1 cellular context compared by ENCODE assay signal in genomic region chr6:2971420-2972218, GRCh38.
A peak's percentile ranks its signal among the peaks of the same experiment; 100 is the strongest.
TF ChIP-seq lines count a peak whose summit lies in the region.

Gene SERPINB6, minus strand, starts transcription at chr6:2971567. Its CDS starts 12,235 bp downstream, at chr6:2959332.

TF ChIP-seq in HEK293, 187 proteins besides CTCF, POLR2A, EP300 and RAD21 (continued from another document and continues in another):
- TF ChIP-seq, protein P1, sequence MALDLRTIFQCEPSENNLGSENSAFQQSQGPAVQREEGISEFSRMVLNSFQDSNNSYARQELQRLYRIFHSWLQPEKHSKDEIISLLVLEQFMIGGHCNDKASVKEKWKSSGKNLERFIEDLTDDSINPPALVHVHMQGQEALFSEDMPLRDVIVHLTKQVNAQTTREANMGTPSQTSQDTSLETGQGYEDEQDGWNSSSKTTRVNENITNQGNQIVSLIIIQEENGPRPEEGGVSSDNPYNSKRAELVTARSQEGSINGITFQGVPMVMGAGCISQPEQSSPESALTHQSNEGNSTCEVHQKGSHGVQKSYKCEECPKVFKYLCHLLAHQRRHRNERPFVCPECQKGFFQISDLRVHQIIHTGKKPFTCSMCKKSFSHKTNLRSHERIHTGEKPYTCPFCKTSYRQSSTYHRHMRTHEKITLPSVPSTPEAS (tag by site-specific recombination; IDR thresholded peaks at IDR 0.05), result no peak
- no peak for TF ChIP-seq ZNF792 (tag by site-specific recombination; IDR thresholded peaks at IDR 0.05)
- TF ChIP-seq ZFP41 (tag by site-specific recombination; IDR thresholded peaks at IDR 0.05; ENCODE audit: borderline replicate concordance), result no peak
- TF ChIP-seq ZNF169 (tag by site-specific recombination; IDR thresholded peaks at IDR 0.05), result no peak
- TF ChIP-seq ZNF214 (tag by site-specific recombination; IDR thresholded peaks at IDR 0.05; ENCODE audit: borderline replicate concordance), result no peak
- peak; percentile 98 for TF ChIP-seq ZNF692 (tag by site-specific recombination; IDR thresholded peaks at IDR 0.05)
- TF ChIP-seq ZNF2 (tag by site-specific recombination; IDR thresholded peaks at IDR 0.05), result peak; percentile 38; the same call in 1 of the 2 replicates
- TF ChIP-seq ZBTB8A (tag by site-specific recombination; IDR thresholded peaks at IDR 0.05), result 0 out of 2 replicates have a peak, but pooled peaks have one; percentile 27
- peak; percentile 41; the same call in 1 of the 2 replicates for TF ChIP-seq YY1 (tag by site-specific recombination; IDR thresholded peaks at IDR 0.05)
- peak; percentile 67 for TF ChIP-seq SP3 (tag by site-specific recombination; IDR thresholded peaks at IDR 0.05)
- TF ChIP-seq, protein P2, sequence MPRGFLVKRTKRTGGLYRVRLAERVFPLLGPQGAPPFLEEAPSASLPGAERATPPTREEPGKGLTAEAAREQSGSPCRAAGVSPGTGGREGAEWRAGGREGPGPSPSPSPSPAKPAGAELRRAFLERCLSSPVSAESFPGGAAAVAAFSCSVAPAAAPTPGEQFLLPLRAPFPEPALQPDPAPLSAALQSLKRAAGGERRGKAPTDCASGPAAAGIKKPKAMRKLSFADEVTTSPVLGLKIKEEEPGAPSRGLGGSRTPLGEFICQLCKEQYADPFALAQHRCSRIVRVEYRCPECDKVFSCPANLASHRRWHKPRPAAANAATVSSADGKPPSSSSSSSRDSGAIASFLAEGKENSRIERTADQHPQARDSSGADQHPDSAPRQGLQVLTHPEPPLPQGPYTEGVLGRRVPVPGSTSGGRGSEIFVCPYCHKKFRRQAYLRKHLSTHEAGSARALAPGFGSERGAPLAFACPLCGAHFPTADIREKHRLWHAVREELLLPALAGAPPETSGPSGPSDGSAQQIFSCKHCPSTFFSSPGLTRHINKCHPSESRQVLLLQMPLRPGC (tag by site-specific recombination; IDR thresholded peaks at IDR 0.05), result no peak
- peak; percentile 64; the same call in 1 of the 2 replicates for TF ChIP-seq KLF8 (tag by site-specific recombination; IDR thresholded peaks at IDR 0.05)
- no peak for TF ChIP-seq ZNF785 (tag by site-specific recombination; IDR thresholded peaks at IDR 0.05)
- TF ChIP-seq ZNF596 (tag by site-specific recombination; IDR thresholded peaks at IDR 0.05), result 0 out of 2 replicates have a peak, but pooled peaks have one; percentile 11
- no peak for TF ChIP-seq ZNF24 (tag by site-specific recombination; IDR thresholded peaks at IDR 0.05)
- no peak for TF ChIP-seq KLF7 (tag by site-specific recombination; IDR thresholded peaks at IDR 0.05; ENCODE audit: borderline replicate concordance)
- TF ChIP-seq ZNF776 (tag by site-specific recombination; IDR thresholded peaks at IDR 0.05; ENCODE audit: borderline replicate concordance), result no peak
- TF ChIP-seq ZBTB49 (tag by site-specific recombination; IDR thresholded peaks at IDR 0.05; ENCODE audit: low read depth), result no peak
- no peak for TF ChIP-seq ZNF302 (tag by site-specific recombination; IDR thresholded peaks at IDR 0.05; ENCODE audit: low read depth)
- TF ChIP-seq ZNF202 (tag by site-specific recombination; IDR thresholded peaks at IDR 0.05; ENCODE audit: borderline replicate concordance), result no peak
- 0 out of 2 replicates have a peak, but pooled peaks have one; percentile 40 for TF ChIP-seq ZNF10 (tag by site-specific recombination; IDR thresholded peaks at IDR 0.05)
- TF ChIP-seq ZBTB6 (tag by site-specific recombination; IDR thresholded peaks at IDR 0.05), result peak; percentile 91
- peak; percentile 92 for TF ChIP-seq ZNF600 (tag by site-specific recombination; IDR thresholded peaks at IDR 0.05)
- no peak for TF ChIP-seq ZNF140 (tag by site-specific recombination; IDR thresholded peaks at IDR 0.05)
- TF ChIP-seq ZNF654 (tag by site-specific recombination; IDR thresholded peaks at IDR 0.05; ENCODE audit: low read depth), result no peak
- no peak for TF ChIP-seq ZBTB21 (tag by site-specific recombination; IDR thresholded peaks at IDR 0.05)
- peak; percentile 31; the same call in 1 of the 2 replicates for TF ChIP-seq ZIC2 (tag by site-specific recombination; IDR thresholded peaks at IDR 0.05)
- TF ChIP-seq ZNF664 (tag by site-specific recombination; IDR thresholded peaks at IDR 0.05), result no peak
- TF ChIP-seq ZNF521 (tag by site-specific recombination; IDR thresholded peaks at IDR 0.05), result no peak
- no peak for TF ChIP-seq ZNF530 (tag by site-specific recombination; IDR thresholded peaks at IDR 0.05; ENCODE audit: low read depth)
- peak; percentile 78 for TF ChIP-seq ZXDB (tag by site-specific recombination; IDR thresholded peaks at IDR 0.05)
- TF ChIP-seq, protein P3, sequence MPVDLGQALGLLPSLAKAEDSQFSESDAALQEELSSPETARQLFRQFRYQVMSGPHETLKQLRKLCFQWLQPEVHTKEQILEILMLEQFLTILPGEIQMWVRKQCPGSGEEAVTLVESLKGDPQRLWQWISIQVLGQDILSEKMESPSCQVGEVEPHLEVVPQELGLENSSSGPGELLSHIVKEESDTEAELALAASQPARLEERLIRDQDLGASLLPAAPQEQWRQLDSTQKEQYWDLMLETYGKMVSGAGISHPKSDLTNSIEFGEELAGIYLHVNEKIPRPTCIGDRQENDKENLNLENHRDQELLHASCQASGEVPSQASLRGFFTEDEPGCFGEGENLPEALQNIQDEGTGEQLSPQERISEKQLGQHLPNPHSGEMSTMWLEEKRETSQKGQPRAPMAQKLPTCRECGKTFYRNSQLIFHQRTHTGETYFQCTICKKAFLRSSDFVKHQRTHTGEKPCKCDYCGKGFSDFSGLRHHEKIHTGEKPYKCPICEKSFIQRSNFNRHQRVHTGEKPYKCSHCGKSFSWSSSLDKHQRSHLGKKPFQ (tag by site-specific recombination; IDR thresholded peaks at IDR 0.05), result 0 out of 2 replicates have a peak, but pooled peaks have one; percentile 10
- no peak for TF ChIP-seq SALL2 (tag by site-specific recombination; IDR thresholded peaks at IDR 0.05; ENCODE audit: borderline replicate concordance)
- TF ChIP-seq ZNF155 (tag by site-specific recombination; IDR thresholded peaks at IDR 0.05), result no peak
- no peak for TF ChIP-seq ZNF76 (tag by site-specific recombination; IDR thresholded peaks at IDR 0.05; ENCODE audit: borderline replicate concordance, low read depth)
- 0 out of 2 replicates have a peak, but pooled peaks have one; percentile 35 for TF ChIP-seq SP7 (tag by site-specific recombination; IDR thresholded peaks at IDR 0.05)
- no peak for TF ChIP-seq ZNF23 (tag by site-specific recombination; IDR thresholded peaks at IDR 0.05; ENCODE audit: borderline replicate concordance)
- TF ChIP-seq OVOL3 (tag by site-specific recombination; IDR thresholded peaks at IDR 0.05), result no peak
- no peak for TF ChIP-seq BCL6B (tag by site-specific recombination; IDR thresholded peaks at IDR 0.05)
- TF ChIP-seq ZNF311 (tag by site-specific recombination; IDR thresholded peaks at IDR 0.05; ENCODE audit: borderline replicate concordance), result no peak
- TF ChIP-seq, protein P4, sequence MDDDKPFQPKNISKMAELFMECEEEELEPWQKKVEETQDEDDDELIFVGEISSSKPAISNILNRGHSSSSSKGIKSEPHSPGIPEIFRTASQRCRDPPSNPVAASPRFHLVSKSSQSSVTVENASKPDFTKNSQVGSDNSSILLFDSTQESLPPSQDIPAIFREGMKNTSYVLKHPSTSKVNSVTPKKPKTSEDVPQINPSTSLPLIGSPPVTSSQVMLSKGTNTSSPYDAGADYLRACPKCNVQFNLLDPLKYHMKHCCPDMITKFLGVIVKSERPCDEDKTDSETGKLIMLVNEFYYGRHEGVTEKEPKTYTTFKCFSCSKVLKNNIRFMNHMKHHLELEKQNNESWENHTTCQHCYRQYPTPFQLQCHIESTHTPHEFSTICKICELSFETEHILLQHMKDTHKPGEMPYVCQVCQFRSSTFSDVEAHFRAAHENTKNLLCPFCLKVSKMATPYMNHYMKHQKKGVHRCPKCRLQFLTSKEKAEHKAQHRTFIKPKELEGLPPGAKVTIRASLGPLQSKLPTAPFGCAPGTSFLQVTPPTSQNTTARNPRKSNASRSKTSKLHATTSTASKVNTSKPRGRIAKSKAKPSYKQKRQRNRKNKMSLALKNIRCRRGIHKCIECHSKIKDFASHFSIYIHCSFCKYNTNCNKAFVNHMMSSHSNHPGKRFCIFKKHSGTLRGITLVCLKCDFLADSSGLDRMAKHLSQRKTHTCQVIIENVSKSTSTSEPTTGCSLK (tag by site-specific recombination; IDR thresholded peaks at IDR 0.05), result no peak
- peak; percentile 94 for TF ChIP-seq ZFP69B (tag by site-specific recombination; IDR thresholded peaks at IDR 0.05)
- no peak for TF ChIP-seq IKZF3 (tag by site-specific recombination; IDR thresholded peaks at IDR 0.05)
- TF ChIP-seq ZNF184 (tag by site-specific recombination; IDR thresholded peaks at IDR 0.05), result no peak
- TF ChIP-seq ZNF488 (tag by site-specific recombination; IDR thresholded peaks at IDR 0.05), result no peak
- TF ChIP-seq, protein P5, sequence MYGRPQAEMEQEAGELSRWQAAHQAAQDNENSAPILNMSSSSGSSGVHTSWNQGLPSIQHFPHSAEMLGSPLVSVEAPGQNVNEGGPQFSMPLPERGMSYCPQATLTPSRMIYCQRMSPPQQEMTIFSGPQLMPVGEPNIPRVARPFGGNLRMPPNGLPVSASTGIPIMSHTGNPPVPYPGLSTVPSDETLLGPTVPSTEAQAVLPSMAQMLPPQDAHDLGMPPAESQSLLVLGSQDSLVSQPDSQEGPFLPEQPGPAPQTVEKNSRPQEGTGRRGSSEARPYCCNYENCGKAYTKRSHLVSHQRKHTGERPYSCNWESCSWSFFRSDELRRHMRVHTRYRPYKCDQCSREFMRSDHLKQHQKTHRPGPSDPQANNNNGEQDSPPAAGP (tag by site-specific recombination; IDR thresholded peaks at IDR 0.05), result 0 out of 2 replicates have a peak, but pooled peaks have one; percentile 24
- TF ChIP-seq ZNF529 (tag by site-specific recombination; IDR thresholded peaks at IDR 0.05; ENCODE audit: insufficient replicate concordance), result no peak
- TF ChIP-seq ZNF747 (tag by site-specific recombination; IDR thresholded peaks at IDR 0.05), result no peak
- TF ChIP-seq ZNF558 (tag by site-specific recombination; IDR thresholded peaks at IDR 0.05), result no peak
- peak; percentile 62; the same call in 1 of the 2 replicates for TF ChIP-seq ZEB2 (tag by site-specific recombination; IDR thresholded peaks at IDR 0.05)
- no peak for TF ChIP-seq ZFP37 (tag by site-specific recombination; IDR thresholded peaks at IDR 0.05)
- TF ChIP-seq ZNF677 (tag by site-specific recombination; IDR thresholded peaks at IDR 0.05), result no peak
